Comparison of ENCODE assay signal across 25 cellular contexts in the genomic region with DNA sequence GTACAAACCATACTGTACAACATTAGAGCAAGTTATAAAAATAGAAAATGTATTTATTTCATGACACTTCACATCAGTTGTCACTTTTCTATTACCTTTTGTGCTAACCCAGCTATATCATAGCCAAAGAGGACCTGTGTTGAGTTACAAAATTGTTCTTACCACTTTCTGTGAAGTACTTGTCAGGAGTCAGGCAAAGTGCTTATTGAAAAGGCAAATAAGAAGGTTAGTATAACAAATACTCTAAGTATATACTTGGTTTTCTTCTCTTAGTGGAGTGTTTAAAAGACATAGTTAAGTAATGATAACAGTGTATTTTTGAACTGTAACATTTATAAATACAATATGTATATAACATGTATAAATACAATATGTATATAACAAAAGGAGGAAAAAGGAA.
"Had no signal": no experiment of that assay in that cellular context is flagged by ENCODE, and none has a peak within 500 bp of the region (broad histone marks: within the 10 kb centered on the region; RNA-seq: fewer than 3 reads in every experiment).

No MANE protein-coding gene starts in this region.

- H3K36me3 ChIP-seq: heart right ventricle, ovary, stomach, thyroid gland, transverse colon, upper lobe of left lung had no signal

- H3K4me3 ChIP-seq: heart right ventricle, hepatocyte, lung, mucosa of descending colon, ovary, skin epidermis, stomach, testis, thyroid gland, transverse colon, upper lobe of left lung had no signal

- H3K4me1 ChIP-seq: stomach, testis had no signal

- H3K9me3 ChIP-seq: heart right ventricle, mucosa of descending colon, ovary, stomach, testis, thyroid gland, transverse colon, upper lobe of left lung had no signal

- H3K27ac ChIP-seq: heart right ventricle, hepatocyte, ovary, skin epidermis, stomach, testis, thyroid gland, transverse colon, upper lobe of left lung had no signal

- H3K27me3 ChIP-seq: heart right ventricle, hepatocyte, stomach, testis, thyroid gland, transverse colon, upper lobe of left lung had no signal

- DNase-seq: heart right ventricle; kidney glomerular epithelial cell; left cardiac atrium; midbrain; mucosa of descending colon; naive thymus-derived CD4-positive, alpha-beta T cell; ovary; right cardiac atrium; stimulated activated CD4-positive, alpha-beta T cell treated with anti-CD3 and anti-CD28 coated beads, Interleukin-12 subunit alpha, Interleukin-12 subunit beta, amount 100 ng/mL, for 4 hours; stimulated activated CD4-positive, alpha-beta T cell treated with anti-CD3 and anti-CD28 coated beads, Interleukin-15, amount 100 ng/mL, for 24 hours; stimulated activated CD4-positive, alpha-beta T cell treated with anti-CD3 and anti-CD28 coated beads, Interleukin-2, amount 100 ng/mL, for 24 hours; stimulated activated CD4-positive, alpha-beta T cell treated with anti-CD3 and anti-CD28 coated beads, Interleukin-4, amount 100 ng/mL, for 1 hour; stimulated activated naive B cell treated with anti-CD40 and anti-IgM and Interleukin-4, amounts not matched to agents 10 μg/mL and 1 μg/mL and 100 μg/mL, for 72 hours; stimulated activated naive CD8-positive, alpha-beta T cell treated with anti-CD3 and anti-CD28 coated beads, Interleukin-15, Interleukin-2, amounts not matched to agents 100 U/mL and 50 U/mL, for 24 hours; stomach; testis; thyroid gland; transverse colon; upper lobe of left lung had no signal

- ATAC-seq: heart right ventricle; left cardiac atrium; left lobe of liver; mucosa of descending colon; naive thymus-derived CD4-positive, alpha-beta T cell; natural killer cell treated with Interleukin-12 subunit alpha and Interleukin-12 subunit beta and Interleukin-15 and Interleukin-18, amount 100 ng/mL, for 72 hours; right cardiac atrium; sciatic nerve; stimulated activated naive B cell treated with anti-CD40 and anti-IgM and Interleukin-4, amounts not matched to agents 10 μg/mL and 1 μg/mL and 100 μg/mL, for 72 hours; stimulated activated naive CD8-positive, alpha-beta T cell treated with anti-CD3 and anti-CD28 coated beads, Interleukin-15, Interleukin-2, amounts not matched to agents 100 U/mL and 50 U/mL, for 24 hours had no signal
